15 cellular contexts compared by ENCODE assay signal in genomic region chr6:56647172-56647762, GRCh38.
"Had no signal": no experiment of that assay in that cellular context is flagged by ENCODE, and none has a peak within 500 bp of the region (broad histone marks: within the 10 kb centered on the region; RNA-seq: fewer than 3 reads in every experiment).

No MANE protein-coding gene starts in this region.

- DNase-seq: activated B cell treated with CpG ODN at 0.5 μM for 24 hours; activated CD4-positive, alpha-beta memory T cell treated with anti-CD3 and anti-CD28 coated beads, Interleukin-2, amount 10 ng/mL, durations not matched to agents 7 days and 5 days; activated CD4-positive, alpha-beta T cell treated with anti-CD3 and anti-CD28 coated beads for 48 hours; activated CD8-positive, alpha-beta memory T cell treated with anti-CD3 and anti-CD28 coated beads, Interleukin-2, amount 10 ng/mL, durations not matched to agents 7 days and 5 days; activated naive CD8-positive, alpha-beta T cell treated with anti-CD3 and anti-CD28 coated beads for 36 hours; amygdala; caudate nucleus; left cardiac atrium; lower lobe of right lung; natural killer cell; pancreas; stimulated activated naive B cell treated with anti-CD40 and anti-IgM and Interleukin-4, amounts not matched to agents 10 μg/mL and 1 μg/mL and 100 μg/mL, for 72 hours; T-helper 1 cell; T-helper 9 cell; tibial artery had no signal

- H3K27me3 ChIP-seq: pancreas, tibial artery had no signal

- H3K4me3 ChIP-seq: lower lobe of right lung, pancreas, tibial artery had no signal

- H3K27ac ChIP-seq: lower lobe of right lung, pancreas had no signal

- H3K4me1 ChIP-seq: pancreas had no signal

- H3K9me3 ChIP-seq: lower lobe of right lung, pancreas, tibial artery had no signal

- ATAC-seq: activated CD8-positive, alpha-beta memory T cell treated with anti-CD3 and anti-CD28 coated beads, Interleukin-2, amount 10 ng/mL, durations not matched to agents 7 days and 5 days; lower lobe of right lung; natural killer cell; pancreas; stimulated activated naive B cell treated with anti-CD40 and anti-IgM and Interleukin-4, amounts not matched to agents 10 μg/mL and 1 μg/mL and 100 μg/mL, for 72 hours had no signal
